ENCODE assay signal across 21 cellular contexts in genomic region chrX:2345562-2345961, GRCh38.
DNase-seq lines count a peak whose midpoint lies in the region; ATAC-seq, FAIRE-seq and TF ChIP-seq lines count a peak whose summit lies in the region.
"Had no signal": no experiment of that assay in that cellular context is flagged by ENCODE, and none has a peak within 500 bp of the region (broad histone marks: within the 10 kb centered on the region; RNA-seq: fewer than 3 reads in every experiment).

No MANE protein-coding gene starts in this region.

- H3K36me3 Mint-ChIP-seq in activated CD8-positive, alpha-beta T cell treated with anti-CD3 and anti-CD28 coated beads for 36 hours (ENCODE audit: low read depth) = peaks cover 70% of the 10 kb centered on the region
- peaks cover 36% of the 10 kb centered on the region for H3K36me3 Mint-ChIP-seq in activated CD8-positive, alpha-beta T cell treated with anti-CD3 and anti-CD28 coated beads, Interleukin-2, amount 10 ng/mL, durations not matched to agents 7 days and 5 days (ENCODE audit: low read depth)

- H3K9me3 ChIP-seq in HEK293 (ENCODE audit: control insufficient read depth, insufficient read depth, low read depth, low read length) (no peaks in the 10 kb centered on the region), K562 (replicated peaks; ENCODE audit: control insufficient read depth, insufficient read depth, low read depth, low read length) (no peaks in the 10 kb centered on the region)
- H3K9me3 ChIP-seq: A549, Caco-2 had no signal

- no peaks in the 10 kb centered on the region for H4K20me1 ChIP-seq in K562 (replicated peaks; ENCODE audit: control insufficient read depth, insufficient read depth, low read length)

- no peak for FAIRE-seq in K562 (lab: Jason Lieb, UNC)
- FAIRE-seq: A549, D721Med, G401.6, GM12891, GM19239 had no signal

- H3K9me3 Mint-ChIP-seq in activated CD8-positive, alpha-beta T cell treated with anti-CD3 and anti-CD28 coated beads for 36 hours = peaks cover 13% of the 10 kb centered on the region
- peaks cover 6% of the 10 kb centered on the region for H3K9me3 Mint-ChIP-seq in activated CD8-positive, alpha-beta T cell treated with anti-CD3 and anti-CD28 coated beads, Interleukin-2, amount 10 ng/mL, durations not matched to agents 7 days and 5 days (ENCODE audit: insufficient read depth)

- no peak for TF ChIP-seq RAD21 in K562 (CRISPR knock-in tag; conservative IDR thresholded peaks at IDR 0.05 in 1 of 2, IDR thresholded peaks at IDR 0.05 in 1 of 2)

- TF ChIP-seq CTCF in activated CD8-positive, alpha-beta T cell treated with anti-CD3 and anti-CD28 coated beads for 36 hours (IDR thresholded peaks at IDR 0.05) = no peak
- TF ChIP-seq CTCF in HEK293 (tag by site-specific recombination; IDR thresholded peaks at IDR 0.05) = no peak
- no peak for TF ChIP-seq CTCF in K562 (IDR thresholded peaks at IDR 0.05 in 2 of 3, conservative IDR thresholded peaks at IDR 0.05 in 1 of 3; ENCODE audit: insufficient read depth in 2 of 3, low read depth in 1 of 3, low read length in 3 of 3)

- POLR2A ChIA-PET in activated CD8-positive, alpha-beta T cell treated with anti-CD3 and anti-CD28 coated beads for 36 hours (lab: Charles Lee) = no interaction called here
- POLR2A ChIA-PET in activated CD8-positive, alpha-beta T cell treated with anti-CD3 and anti-CD28 coated beads, Interleukin-2, amount 10 ng/mL, durations not matched to agents 7 days and 5 days (lab: Charles Lee) = no interaction called here
- POLR2A ChIA-PET in HEK293 (lab: Yijun Ruan, JAX) (no interaction called here), K562 (lab: Yijun Ruan, JAX) (no interaction called here)

- H3K36me3 ChIP-seq in HEK293 (ENCODE audit: control insufficient read depth in 2 of 2, insufficient read depth in 1 of 2, low read length in 2 of 2) (no peaks in the 10 kb centered on the region), K562 (ENCODE audit: control insufficient read depth, insufficient read depth, low read length) (no peaks in the 10 kb centered on the region)

- H3K9ac ChIP-seq in K562 (ENCODE audit: insufficient read depth in 1 of 2, low read depth in 2 of 2, low read length in 2 of 2) = no peak overlapping the region
- H3K9ac ChIP-seq: BLaER1 treated with 17β-estradiol and CSF1 and Interleukin-3, amounts not matched to agents 10 nM and 100 nM had no signal

- no peak overlapping the region for H3K4me2 ChIP-seq in K562 (ENCODE audit: insufficient read depth, low read length)
- H3K4me2 ChIP-seq: A549; BLaER1 treated with 17β-estradiol and CSF1 and Interleukin-3, amounts not matched to agents 10 nM and 100 nM had no signal

- BruUV-seq in K562 (replicated peaks; lab: Mats Ljungman, UMichigan) = no TSS peak

- H3K27me3 Mint-ChIP-seq in activated CD8-positive, alpha-beta T cell treated with anti-CD3 and anti-CD28 coated beads for 36 hours = no peaks in the 10 kb centered on the region
- no peaks in the 10 kb centered on the region for H3K27me3 Mint-ChIP-seq in activated CD8-positive, alpha-beta T cell treated with anti-CD3 and anti-CD28 coated beads, Interleukin-2, amount 10 ng/mL, durations not matched to agents 7 days and 5 days (ENCODE audit: low read depth)
- H3K27me3 Mint-ChIP-seq: B cell; CD4-positive, alpha-beta T cell had no signal

- H3K4me1 ChIP-seq in HEK293 (ENCODE audit: control insufficient read depth, insufficient read depth, low read length) (no peaks in the 10 kb centered on the region), K562 (replicated peaks in 1 of 2; ENCODE audit: control insufficient read depth in 2 of 2, insufficient read depth in 2 of 2, low read length in 2 of 2) (peaks cover 4 to 10% of the 10 kb centered on the region in 2 experiments; a peak in 3 of 5 replicates)
- H3K4me1 ChIP-seq: A549; BLaER1 treated with 17β-estradiol and CSF1 and Interleukin-3, amounts not matched to agents 10 nM and 100 nM; Caco-2 had no signal

- CTCF ChIA-PET in activated CD8-positive, alpha-beta T cell treated with anti-CD3 and anti-CD28 coated beads for 36 hours (lab: Charles Lee) = no interaction called here
- CTCF ChIA-PET in activated CD8-positive, alpha-beta T cell treated with anti-CD3 and anti-CD28 coated beads, Interleukin-2, amount 10 ng/mL, durations not matched to agents 7 days and 5 days (lab: Charles Lee) = no interaction called here
- CTCF ChIA-PET in HEK293 (lab: Yijun Ruan, JAX) (no interaction called here), K562 (lab: Yijun Ruan, JAX; ENCODE audit: low intra/inter-chr PET ratio) (no interaction called here)

- no peaks in the 10 kb centered on the region for H3K79me2 ChIP-seq in K562 (ENCODE audit: control insufficient read depth, insufficient read depth, low read length)

- H3K9me1 ChIP-seq in K562 (ENCODE audit: control insufficient read depth, insufficient read depth, low read length) = no peaks in the 10 kb centered on the region

- no peak overlapping the region for H3K4me3 Mint-ChIP-seq in activated CD8-positive, alpha-beta T cell treated with anti-CD3 and anti-CD28 coated beads for 36 hours
- no peak overlapping the region for H3K4me3 Mint-ChIP-seq in activated CD8-positive, alpha-beta T cell treated with anti-CD3 and anti-CD28 coated beads, Interleukin-2, amount 10 ng/mL, durations not matched to agents 7 days and 5 days
- H3K4me3 Mint-ChIP-seq: B cell; CD4-positive, alpha-beta T cell; CD8-positive, alpha-beta T cell had no signal

- no peak for TF ChIP-seq POLR2A in K562 (conservative IDR thresholded peaks at IDR 0.05)

- H3K27ac ChIP-seq in HEK293 (ENCODE audit: extremely low read depth, low read depth, low read length) = no peak overlapping the region
- H3K27ac ChIP-seq in K562 (ENCODE audit: extremely low read depth, low read depth, low read length) = no peak overlapping the region
- H3K27ac ChIP-seq: 22Rv1; A549; BLaER1 treated with 17β-estradiol and CSF1 and Interleukin-3, amounts not matched to agents 10 nM and 100 nM; C4-2B had no signal

- H2AFZ ChIP-seq in K562 (ENCODE audit: low read depth, low read length) = no peak overlapping the region

- intact Hi-C loops in activated CD8-positive, alpha-beta T cell treated with anti-CD3 and anti-CD28 coated beads for 36 hours (cut with micrococcal nuclease) = no loop called here
- intact Hi-C loops in K562 (cut with micrococcal nuclease) = no loop called here

- no peaks in the 10 kb centered on the region for H3K4me1 Mint-ChIP-seq in activated CD8-positive, alpha-beta T cell treated with anti-CD3 and anti-CD28 coated beads for 36 hours (ENCODE audit: low read depth)
- H3K4me1 Mint-ChIP-seq in activated CD8-positive, alpha-beta T cell treated with anti-CD3 and anti-CD28 coated beads, Interleukin-2, amount 10 ng/mL, durations not matched to agents 7 days and 5 days (ENCODE audit: low read depth) = no peaks in the 10 kb centered on the region

- in situ Hi-C loops in K562 (cut with MboI) = no loop called here

- no peak overlapping the region for H3K4me3 ChIP-seq in HEK293 (ENCODE audit: low read depth, low read length)
- no peak overlapping the region for H3K4me3 ChIP-seq in K562
- H3K4me3 ChIP-seq: A549; BLaER1 treated with 17β-estradiol and CSF1 and Interleukin-3, amounts not matched to agents 10 nM and 100 nM had no signal

- peak; percentile 3 for DNase-seq in activated CD8-positive, alpha-beta T cell treated with anti-CD3 and anti-CD28 coated beads for 36 hours
- no peak for DNase-seq in activated CD8-positive, alpha-beta T cell treated with anti-CD3 and anti-CD28 coated beads, Interleukin-2, amount 10 ng/mL, durations not matched to agents 7 days and 5 days
- DNase-seq in K562 (ENCODE audit: extremely low read depth in 1 of 4, low spot score in 3 of 4) = no peak
- DNase-seq in cerebellar cortex (ENCODE audit: low spot score) = no peak
- DNase-seq: AML-193; Calu3; CD4-positive, alpha-beta T cell; CD8-positive, alpha-beta T cell; DMS79 treated with DMSO at 0.1 percent for 48 hours; GF-D8 had no signal

- no peak for ATAC-seq in activated CD8-positive, alpha-beta T cell treated with anti-CD3 and anti-CD28 coated beads for 36 hours
- ATAC-seq in activated CD8-positive, alpha-beta T cell treated with anti-CD3 and anti-CD28 coated beads, Interleukin-2, amount 10 ng/mL, durations not matched to agents 7 days and 5 days = no peak
- no peak for ATAC-seq in K562
- ATAC-seq: A549; CD8-positive, alpha-beta T cell had no signal

- WGBS in K562 (ENCODE audit: insufficient coverage, low coverage, missing lambda C conversion rate) = 100% methylated on average over 1 of the region's 4 CpGs

- H3K27ac Mint-ChIP-seq in activated CD8-positive, alpha-beta T cell treated with anti-CD3 and anti-CD28 coated beads for 36 hours = no peak overlapping the region
- no peak overlapping the region for H3K27ac Mint-ChIP-seq in activated CD8-positive, alpha-beta T cell treated with anti-CD3 and anti-CD28 coated beads, Interleukin-2, amount 10 ng/mL, durations not matched to agents 7 days and 5 days
- H3K27ac Mint-ChIP-seq: B cell; CD4-positive, alpha-beta T cell; CD8-positive, alpha-beta T cell had no signal

- no peaks in the 10 kb centered on the region for H3K27me3 ChIP-seq in K562 (ENCODE audit: control insufficient read depth in 2 of 2, insufficient read depth in 2 of 2, low read length in 2 of 2)
- H3K27me3 ChIP-seq: BLaER1 treated with 17β-estradiol and CSF1 and Interleukin-3, amounts not matched to agents 10 nM and 100 nM had no signal

- no peak for TF ChIP-seq EP300 in K562 (IDR thresholded peaks at IDR 0.05; ENCODE audit: low read length)

TF ChIP-seq in HEK293, 187 proteins besides CTCF, POLR2A, EP300 and RAD21:
- TF ChIP-seq ZNF10 (tag by site-specific recombination; IDR thresholded peaks at IDR 0.05) (peak; percentile 98), ZNF626 (tag by site-specific recombination; IDR thresholded peaks at IDR 0.05) (no peak)

TF ChIP-seq in K562, 482 proteins besides CTCF, POLR2A, EP300 and RAD21:
- TF ChIP-seq RBM25 (IDR thresholded peaks at IDR 0.05; ENCODE audit: low read depth, low read length, severe bottlenecking) (peak; percentile 82), ZNF134 (CRISPR knock-in tag; conservative IDR thresholded peaks at IDR 0.05) (peak; percentile 98), RBFOX2 (IDR thresholded peaks at IDR 0.05; ENCODE audit: low read depth, low read length) (no peak)
